ENCODE assay signal across 1 cellular context in genomic region chr7:23662124-23662982, GRCh38.
TF ChIP-seq lines count a peak whose summit lies in the region.

No MANE protein-coding gene starts in this region.

TF ChIP-seq in H1, 55 proteins besides CTCF, POLR2A, EP300 and RAD21 (continued from another document):
- TF ChIP-seq CHD7 (IDR thresholded peaks at IDR 0.05; ENCODE audit: insufficient replicate concordance, low read length) (no peak), TAF1 (IDR thresholded peaks at IDR 0.05; ENCODE audit: low read depth, low read length) (peak; percentile 51; the same call in 1 of the 2 replicates), CBX5 (IDR thresholded peaks at IDR 0.05; ENCODE audit: low read depth, low read length) (no peak), RFX5 (IDR thresholded peaks at IDR 0.05; ENCODE audit: borderline replicate concordance, low read depth, low read length) (no peak), SIX5 (IDR thresholded peaks at IDR 0.05; ENCODE audit: low read depth, low read length) (no peak), BRCA1 (IDR thresholded peaks at IDR 0.05; ENCODE audit: low read depth, low read length) (no peak), SP4 (IDR thresholded peaks at IDR 0.05; ENCODE audit: low read length) (no peak), TBP (IDR thresholded peaks at IDR 0.05; ENCODE audit: low read depth, low read length) (no peak; the same call in 1 of the 2 replicates), TAF7 (optimal IDR thresholded peaks at IDR 0.05; ENCODE audit: borderline replicate concordance, low read depth, low read length) (no peak), E2F6 (IDR thresholded peaks at IDR 0.05) (no peak), MAFK (IDR thresholded peaks at IDR 0.05; ENCODE audit: low read depth, low read length) (no peak), CHD1 (IDR thresholded peaks at IDR 0.05; ENCODE audit: low read depth, low read length) (no peak), SUZ12 (IDR thresholded peaks at IDR 0.05; ENCODE audit: low read length) (no peak), TCF12 (IDR thresholded peaks at IDR 0.05; ENCODE audit: low read depth, low read length) (no peak), TEAD4 (IDR thresholded peaks at IDR 0.05; ENCODE audit: low read depth, low read length) (peak; percentile 95), RBBP5 (IDR thresholded peaks at IDR 0.05; ENCODE audit: borderline replicate concordance, low read depth, low read length) (peak; percentile 59; the same call in 1 of the 2 replicates), FOSL1 (IDR thresholded peaks at IDR 0.05; ENCODE audit: insufficient read depth, low read depth, low read length) (no peak), SIRT6 (IDR thresholded peaks at IDR 0.05; ENCODE audit: low read length) (no peak), NRF1 (IDR thresholded peaks at IDR 0.05; ENCODE audit: low read depth, low read length) (no peak), ATF2 (IDR thresholded peaks at IDR 0.05; ENCODE audit: low read length) (no peak), CREB1 (IDR thresholded peaks at IDR 0.05) (no peak), KDM1A (IDR thresholded peaks at IDR 0.05; ENCODE audit: borderline replicate concordance, low read length) (no peak), SP2 (IDR thresholded peaks at IDR 0.05; ENCODE audit: low read length) (no peak), ASH2L (IDR thresholded peaks at IDR 0.05; ENCODE audit: low read length) (peak; percentile 80), EGR1 (IDR thresholded peaks at IDR 0.05; ENCODE audit: borderline replicate concordance, low read depth, low read length) (no peak), SP1 (IDR thresholded peaks at IDR 0.05; ENCODE audit: low read depth, low read length) (peak; percentile 71)
